In genomic region chr7:116966606-116967005, GRCh38 we compare ENCODE assay signal across 23 cellular contexts.
"Had no signal": no experiment of that assay in that cellular context is flagged by ENCODE, and none has a peak within 500 bp of the region (broad histone marks: within the 10 kb centered on the region; RNA-seq: fewer than 3 reads in every experiment).

No MANE protein-coding gene starts in this region.

- H3K9me3 ChIP-seq: gastroesophageal sphincter, mucosa of descending colon, neutrophil, psoas muscle, right lobe of liver, spleen, testis, tibial nerve, upper lobe of right lung, vagina had no signal

- H3K36me3 ChIP-seq: gastroesophageal sphincter, neutrophil, right lobe of liver, spleen, tibial nerve, upper lobe of right lung, vagina had no signal

- H3K4me3 ChIP-seq: gastroesophageal sphincter, mucosa of descending colon, psoas muscle, right lobe of liver, spleen, testis, tibial nerve, upper lobe of right lung, vagina had no signal

- H3K27ac ChIP-seq: gastroesophageal sphincter, neutrophil, psoas muscle, right lobe of liver, spleen, testis, tibial nerve, upper lobe of right lung, vagina had no signal

- DNase-seq: effector memory CD4-positive, alpha-beta T cell; glutamatergic neuron; islet precursor cell; mammary epithelial cell; mucosa of descending colon; naive thymus-derived CD8-positive, alpha-beta T cell; psoas muscle; retina; right lobe of liver; spleen; stimulated activated CD4-positive, alpha-beta T cell treated with anti-CD3 and anti-CD28 coated beads, Interleukin-15, amount 100 ng/mL, for 24 hours; stimulated activated CD4-positive, alpha-beta T cell treated with anti-CD3 and anti-CD28 coated beads, Interleukin-1b, Interleukin-23, amount 100 ng/mL, for 48 hours; stimulated activated CD4-positive, alpha-beta T cell treated with anti-CD3 and anti-CD28 coated beads, Interleukin-4, amount 100 ng/mL, for 24 hours; stimulated activated naive B cell treated with anti-CD40 and anti-IgM and Interleukin-4, amounts not matched to agents 10 μg/mL and 1 μg/mL and 100 μg/mL, for 72 hours; stimulated activated naive CD8-positive, alpha-beta T cell treated with anti-CD3 and anti-CD28 coated beads, Interleukin-15, amount 100 ng/mL, for 72 hours; testis; upper lobe of right lung had no signal

- ATAC-seq: esophagus mucosa; gastroesophageal sphincter; left lobe of liver; mucosa of descending colon; naive thymus-derived CD8-positive, alpha-beta T cell; psoas muscle; right lobe of liver; stimulated activated naive B cell treated with anti-CD40 and anti-IgM and Interleukin-4, amounts not matched to agents 10 μg/mL and 1 μg/mL and 100 μg/mL, for 72 hours; stimulated activated naive CD8-positive, alpha-beta T cell treated with anti-CD3 and anti-CD28 coated beads, Interleukin-15, amount 100 ng/mL, for 72 hours; upper lobe of right lung had no signal
